In the genomic region with DNA sequence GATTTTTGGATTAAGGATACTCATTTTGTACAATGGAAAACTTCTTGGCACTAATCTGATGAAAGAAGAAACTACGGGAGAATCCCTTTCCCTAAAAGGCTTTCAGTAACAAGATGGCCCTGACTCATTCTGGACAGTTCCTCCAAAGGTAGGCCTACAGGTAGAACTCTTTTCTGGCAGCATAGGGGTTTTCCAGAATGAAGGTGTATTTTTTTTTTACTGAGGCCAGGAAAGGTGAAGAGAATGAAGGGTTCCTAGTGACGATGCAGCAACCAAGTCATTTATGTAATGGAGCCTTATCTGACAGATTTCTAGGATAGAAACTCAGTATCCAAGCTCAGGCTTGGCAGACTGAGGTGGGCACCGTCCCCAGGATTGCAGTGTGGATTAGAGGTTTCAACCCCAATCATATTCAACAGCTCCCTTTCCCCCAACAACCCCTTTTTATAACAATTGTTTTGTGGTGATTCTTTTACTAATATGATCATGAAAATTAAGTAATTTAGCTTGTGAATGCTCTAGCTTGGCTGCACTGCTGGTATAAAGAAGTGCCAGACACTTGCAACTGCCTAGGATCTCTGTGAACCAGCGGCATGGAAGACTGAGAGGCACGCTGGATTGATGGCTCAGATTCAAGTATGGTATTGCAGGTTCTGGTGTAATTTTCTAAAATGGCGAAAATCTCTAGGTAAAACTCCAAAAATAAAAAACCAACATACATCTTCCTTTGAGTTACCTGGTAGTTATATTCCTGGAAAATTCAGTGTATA, we compare ENCODE assay signal across 8 cellular contexts. TPM values are rescaled to one million over a fixed set of nuclear protein-coding genes. Genes with fewer than 3 reads are reported as not detected.
DNase-seq lines count a peak whose midpoint lies in the region; ATAC-seq and TF ChIP-seq lines count a peak whose summit lies in the region.

No MANE protein-coding gene starts in this region.

- CTCF ChIA-PET in activated CD4-positive, alpha-beta T cell treated with anti-CD3 and anti-CD28 coated beads, Interleukin-2, amount 10 ng/mL, durations not matched to agents 7 days and 5 days (lab: Charles Lee) = interaction anchor here (1.7 to 8.8 kb wide), 4 partner anchors 10 to 181 kb away, joined by 4 to 88 read pairs (median 46); a partner anchor contains a TSS

- no peaks in the 10 kb centered on the region for H3K27me3 Mint-ChIP-seq in activated CD4-positive, alpha-beta T cell treated with anti-CD3 and anti-CD28 coated beads, Interleukin-2, amount 10 ng/mL, durations not matched to agents 7 days and 5 days
- H3K27me3 Mint-ChIP-seq in activated naive CD8-positive, alpha-beta T cell = no peaks in the 10 kb centered on the region

- DNase-seq in activated CD4-positive, alpha-beta T cell treated with anti-CD3 and anti-CD28 coated beads, Interleukin-2, amount 10 ng/mL, durations not matched to agents 7 days and 5 days = no peak
- no peak for DNase-seq in activated CD4-positive, alpha-beta T cell treated with anti-CD3 and anti-CD28 coated beads, Interleukin-2, amount 50 U/mL, for 48 hours
- DNase-seq in thoracic aorta (ENCODE audit: low spot score) = no peak
- no peak for DNase-seq in AG20443 (ENCODE audit: low spot score)
- DNase-seq in NCI-H2171 (lab: John Stamatoyannopoulos, UW) = no peak

- POLR2A ChIA-PET in activated CD4-positive, alpha-beta T cell treated with anti-CD3 and anti-CD28 coated beads, Interleukin-2, amount 10 ng/mL, durations not matched to agents 7 days and 5 days (lab: Charles Lee) = interaction anchor here (0.6 to 7.1 kb wide), 7 partner anchors 8 to 168 kb away, joined by 3 to 182 read pairs (median 4); a partner anchor contains a TSS

- peaks cover 72% of the 10 kb centered on the region for H3K4me1 Mint-ChIP-seq in activated CD4-positive, alpha-beta T cell treated with anti-CD3 and anti-CD28 coated beads, Interleukin-2, amount 10 ng/mL, durations not matched to agents 7 days and 5 days
- H3K4me1 Mint-ChIP-seq in activated naive CD8-positive, alpha-beta T cell (ENCODE audit: low read depth) = peaks cover 68% of the 10 kb centered on the region

- H3K27me3 ChIP-seq in liver (ENCODE audit: control insufficient read depth in 4 of 4, insufficient read depth in 4 of 4, low read length in 3 of 4) = no peaks in the 10 kb centered on the region
- no peaks in the 10 kb centered on the region for H3K27me3 ChIP-seq in thoracic aorta (replicated peaks; ENCODE audit: insufficient read depth)

- 90% methylated on average over 6 of the region's 6 CpGs for WGBS in liver

- ATAC-seq in thoracic aorta (ENCODE audit: insufficient number of reproducible peaks, low FRiP score, low read depth) (no peak), HG02642 (IDR thresholded peaks at IDR 0.05; ENCODE audit: poor library complexity, unreplicated experiment) (no peak)

- peak overlapping the region; percentile 100 for H3K4me3 Mint-ChIP-seq in activated CD4-positive, alpha-beta T cell treated with anti-CD3 and anti-CD28 coated beads, Interleukin-2, amount 10 ng/mL, durations not matched to agents 7 days and 5 days
- H3K4me3 Mint-ChIP-seq in activated naive CD8-positive, alpha-beta T cell = peak overlapping the region; percentile 99

- H3K36me3 ChIP-seq in liver (ENCODE audit: control insufficient read depth in 4 of 4, insufficient read depth in 3 of 4, low read depth in 1 of 4, low read length in 3 of 4) = peaks cover 0 to 8% (median 5%) of the 10 kb centered on the region in 4 donors
- no peaks in the 10 kb centered on the region for H3K36me3 ChIP-seq in thoracic aorta

- H3K27ac Mint-ChIP-seq in activated CD4-positive, alpha-beta T cell treated with anti-CD3 and anti-CD28 coated beads, Interleukin-2, amount 10 ng/mL, durations not matched to agents 7 days and 5 days = peak overlapping the region; percentile 100
- H3K27ac Mint-ChIP-seq in activated naive CD8-positive, alpha-beta T cell = peak overlapping the region; percentile 100

- no peak overlapping the region for H3K9ac ChIP-seq in liver (ENCODE audit: low read depth in 1 of 2, low read length in 2 of 2)

- peaks cover 43% of the 10 kb centered on the region for H3K36me3 Mint-ChIP-seq in activated CD4-positive, alpha-beta T cell treated with anti-CD3 and anti-CD28 coated beads, Interleukin-2, amount 10 ng/mL, durations not matched to agents 7 days and 5 days (ENCODE audit: low read depth)
- peaks cover 14% of the 10 kb centered on the region for H3K36me3 Mint-ChIP-seq in activated naive CD8-positive, alpha-beta T cell

- H3K9me3 Mint-ChIP-seq in activated CD4-positive, alpha-beta T cell treated with anti-CD3 and anti-CD28 coated beads, Interleukin-2, amount 10 ng/mL, durations not matched to agents 7 days and 5 days = no peaks in the 10 kb centered on the region
- no peaks in the 10 kb centered on the region for H3K9me3 Mint-ChIP-seq in activated naive CD8-positive, alpha-beta T cell (ENCODE audit: low read depth)

- no peak for TF ChIP-seq CTCF in liver (IDR thresholded peaks at IDR 0.05; ENCODE audit: low read depth, low read length, missing input control)
- TF ChIP-seq CTCF in thoracic aorta (IDR thresholded peaks at IDR 0.05) = no peak

- H3K27ac ChIP-seq in liver (ENCODE audit: low read depth in 1 of 2, low read length in 2 of 2) = peak overlapping the region; percentile 98 to 99
- H3K27ac ChIP-seq in thoracic aorta = peak overlapping the region; percentile 94 to 95

- no peak for TF ChIP-seq RAD21 in liver (IDR thresholded peaks at IDR 0.05)

- H3K4me3 ChIP-seq in liver (ENCODE audit: low read depth in 1 of 3, low read length in 3 of 3) (no peak overlapping the region), thoracic aorta (peak overlapping the region; percentile 86)

- no peaks in the 10 kb centered on the region for H3K9me3 ChIP-seq in liver (ENCODE audit: control insufficient read depth in 4 of 4, low read length in 3 of 4)
- H3K9me3 ChIP-seq in thoracic aorta = no peaks in the 10 kb centered on the region

- H3K4me1 ChIP-seq in liver (ENCODE audit: control insufficient read depth in 4 of 4, insufficient read depth in 4 of 4, low read length in 3 of 4) = peaks cover 0 to 7% (median under 1%) of the 10 kb centered on the region in 4 donors
- H3K4me1 ChIP-seq in thoracic aorta (ENCODE audit: control insufficient read depth in 1 of 2, low read depth in 2 of 2) = peaks cover 20 to 37% of the 10 kb centered on the region in 2 donors

TF ChIP-seq in liver, 16 proteins besides CTCF, POLR2A, EP300 and RAD21:
- TF ChIP-seq FOXA1 (IDR thresholded peaks at IDR 0.05) = no peak
- no peak for TF ChIP-seq TAF1 (conservative IDR thresholded peaks at IDR 0.05)
- TF ChIP-seq, protein P1, sequence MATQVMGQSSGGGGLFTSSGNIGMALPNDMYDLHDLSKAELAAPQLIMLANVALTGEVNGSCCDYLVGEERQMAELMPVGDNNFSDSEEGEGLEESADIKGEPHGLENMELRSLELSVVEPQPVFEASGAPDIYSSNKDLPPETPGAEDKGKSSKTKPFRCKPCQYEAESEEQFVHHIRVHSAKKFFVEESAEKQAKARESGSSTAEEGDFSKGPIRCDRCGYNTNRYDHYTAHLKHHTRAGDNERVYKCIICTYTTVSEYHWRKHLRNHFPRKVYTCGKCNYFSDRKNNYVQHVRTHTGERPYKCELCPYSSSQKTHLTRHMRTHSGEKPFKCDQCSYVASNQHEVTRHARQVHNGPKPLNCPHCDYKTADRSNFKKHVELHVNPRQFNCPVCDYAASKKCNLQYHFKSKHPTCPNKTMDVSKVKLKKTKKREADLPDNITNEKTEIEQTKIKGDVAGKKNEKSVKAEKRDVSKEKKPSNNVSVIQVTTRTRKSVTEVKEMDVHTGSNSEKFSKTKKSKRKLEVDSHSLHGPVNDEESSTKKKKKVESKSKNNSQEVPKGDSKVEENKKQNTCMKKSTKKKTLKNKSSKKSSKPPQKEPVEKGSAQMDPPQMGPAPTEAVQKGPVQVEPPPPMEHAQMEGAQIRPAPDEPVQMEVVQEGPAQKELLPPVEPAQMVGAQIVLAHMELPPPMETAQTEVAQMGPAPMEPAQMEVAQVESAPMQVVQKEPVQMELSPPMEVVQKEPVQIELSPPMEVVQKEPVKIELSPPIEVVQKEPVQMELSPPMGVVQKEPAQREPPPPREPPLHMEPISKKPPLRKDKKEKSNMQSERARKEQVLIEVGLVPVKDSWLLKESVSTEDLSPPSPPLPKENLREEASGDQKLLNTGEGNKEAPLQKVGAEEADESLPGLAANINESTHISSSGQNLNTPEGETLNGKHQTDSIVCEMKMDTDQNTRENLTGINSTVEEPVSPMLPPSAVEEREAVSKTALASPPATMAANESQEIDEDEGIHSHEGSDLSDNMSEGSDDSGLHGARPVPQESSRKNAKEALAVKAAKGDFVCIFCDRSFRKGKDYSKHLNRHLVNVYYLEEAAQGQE (IDR thresholded peaks at IDR 0.05) = no peak
- no peak for TF ChIP-seq GABPA (IDR thresholded peaks at IDR 0.05 in 1 of 2, conservative IDR thresholded peaks at IDR 0.05 in 1 of 2)
- TF ChIP-seq YY1 (IDR thresholded peaks at IDR 0.05) = no peak
- no peak for TF ChIP-seq HNF4A (conservative IDR thresholded peaks at IDR 0.05)
- no peak for TF ChIP-seq SP1 (IDR thresholded peaks at IDR 0.05)
- TF ChIP-seq EGR1 (IDR thresholded peaks at IDR 0.05; ENCODE audit: low read depth in 2 of 2) = no peak
- no peak for TF ChIP-seq JUND (IDR thresholded peaks at IDR 0.05)

RNA-seq across cellular contexts. Expression of a gene that starts 8.7 kb away (rescaled TPM):
- total RNA-seq in activated CD4-positive, alpha-beta T cell treated with anti-CD3 and anti-CD28 coated beads, Interleukin-2, amount 10 ng/mL, durations not matched to agents 7 days and 5 days = 10 to 100 TPM; 67.9 to 70.2 TPM
- 1 to 10 TPM; 4.9 to 5.7 TPM for total RNA-seq in liver
- 10 to 100 TPM in 1 of 2 donors, 1 to 10 TPM in 1; 3.6 to 10.0 TPM for polyA plus RNA-seq in liver
- total RNA-seq in thoracic aorta = 10 to 100 TPM; 10.4 to 65.0 TPM

RNA-seq across cellular contexts. Expression of a gene that starts 16.3 kb away (rescaled TPM):
- over 10,000 TPM in 1 of 2 experiments, 1,000 to 10,000 TPM in 1; 9,253 to 11,726 TPM for total RNA-seq in activated CD4-positive, alpha-beta T cell treated with anti-CD3 and anti-CD28 coated beads, Interleukin-2, amount 10 ng/mL, durations not matched to agents 7 days and 5 days
- total RNA-seq in liver = 1,000 to 10,000 TPM; 1,388 to 2,879 TPM
- 1,000 to 10,000 TPM; 3,021 to 3,787 TPM for polyA plus RNA-seq in liver
- total RNA-seq in thoracic aorta = 1,000 to 10,000 TPM; 2,389 to 3,309 TPM

RNA-seq across cellular contexts. Expression of a gene that starts 16.5 kb away (rescaled TPM):
- total RNA-seq in activated CD4-positive, alpha-beta T cell treated with anti-CD3 and anti-CD28 coated beads, Interleukin-2, amount 10 ng/mL, durations not matched to agents 7 days and 5 days = 10 to 100 TPM; 15.9 to 20.5 TPM
- total RNA-seq in liver = 1 to 10 TPM in 1 of 2 donors, under 1 TPM in 1; 0.65 to 1.0 TPM
- under 1 TPM; 0.32 to 0.68 TPM for polyA plus RNA-seq in liver
- total RNA-seq in thoracic aorta = 1 to 10 TPM; 1.1 to 1.3 TPM

Comparison
In these comparisons a context has a peak if more than half of its experiments do, and no peak if none do; other contexts are left out.
1. RNA of a gene that starts 16.5 kb away (total RNA-seq): 15.9 to 20.5 TPM in activated CD4-positive, alpha-beta T cell treated with anti-CD3 and anti-CD28 coated beads, Interleukin-2, amount 10 ng/mL, durations not matched to agents 7 days and 5 days; 1.1 to 1.3 TPM in thoracic aorta and 0.65 to 1.0 TPM in liver; every median in the first group is over 4 times any median in the second.